In genomic region chr12:95257541-95257940, GRCh38 we compare ENCODE assay signal across 12 cellular contexts.
"Had no signal": no experiment of that assay in that cellular context is flagged by ENCODE, and none has a peak within 500 bp of the region (broad histone marks: within the 10 kb centered on the region; RNA-seq: fewer than 3 reads in every experiment).

No MANE protein-coding gene starts in this region.

- ATAC-seq: gastroesophageal sphincter, left lobe of liver, T-helper 17 cell had no signal

- H3K4me1 Mint-ChIP-seq: activated naive CD4-positive, alpha-beta T cell treated with anti-CD3 and anti-CD28 coated beads, Interleukin-2, amount 50 U/mL, for 24 hours had no signal

- FAIRE-seq: endometrium, TTC549 had no signal

- H3K9me3 Mint-ChIP-seq: activated naive CD4-positive, alpha-beta T cell treated with anti-CD3 and anti-CD28 coated beads, Interleukin-2, amount 50 U/mL, for 24 hours; type B pancreatic cell had no signal

- H3K27ac ChIP-seq: ovary had no signal

- H3K9me3 ChIP-seq: gastroesophageal sphincter, ovary had no signal

- H3K27ac Mint-ChIP-seq: activated naive CD4-positive, alpha-beta T cell treated with anti-CD3 and anti-CD28 coated beads, Interleukin-2, amount 50 U/mL, for 24 hours; T-helper 17 cell; type B pancreatic cell had no signal

- DNase-seq: activated CD4-positive, alpha-beta T cell treated with anti-CD3 and anti-CD28 coated beads, Interleukin-2, amount 50 U/mL, for 1 hour; activated T-cell treated with anti-CD3 and anti-CD28 coated beads for 4 hours; ovary; stimulated activated CD4-positive, alpha-beta T cell treated with anti-CD3 and anti-CD28 coated beads, Interleukin-2, amount 100 ng/mL, for 48 hours; stimulated activated naive CD4-positive, alpha-beta T cell treated with Interleukin-2 at 50 U/mL for 16 hours; T-helper 17 cell had no signal

- H3K27me3 Mint-ChIP-seq: activated naive CD4-positive, alpha-beta T cell treated with anti-CD3 and anti-CD28 coated beads, Interleukin-2, amount 50 U/mL, for 24 hours; T-helper 17 cell; type B pancreatic cell had no signal

- H3K4me3 ChIP-seq: gastroesophageal sphincter, ovary had no signal

- H3K4me3 Mint-ChIP-seq: activated naive CD4-positive, alpha-beta T cell treated with anti-CD3 and anti-CD28 coated beads, Interleukin-2, amount 50 U/mL, for 24 hours; T-helper 17 cell; type B pancreatic cell had no signal

- H3K36me3 ChIP-seq: ovary had no signal

- H3K27me3 ChIP-seq: gastroesophageal sphincter, ovary had no signal
